10 cellular contexts compared by ENCODE assay signal in the genomic region with DNA sequence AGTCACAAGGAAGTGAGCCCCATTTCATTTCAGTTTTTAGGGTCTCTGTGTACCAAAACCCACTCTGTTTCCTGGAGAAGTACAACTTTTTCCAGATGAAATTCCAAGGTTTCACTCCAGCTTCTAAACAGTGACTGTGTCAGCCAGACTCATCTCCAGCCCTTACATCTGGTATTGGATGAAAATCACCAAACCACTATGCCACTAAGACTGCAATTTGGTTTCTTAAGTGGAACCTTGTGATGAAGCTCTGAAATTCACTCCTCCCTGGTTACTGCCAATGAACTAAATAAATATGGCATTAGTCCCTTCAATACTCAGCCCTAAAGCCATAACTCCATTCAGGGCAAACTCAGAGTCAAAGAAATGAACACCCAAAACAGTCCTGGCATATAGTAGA.
"Had no signal": no experiment of that assay in that cellular context is flagged by ENCODE, and none has a peak within 500 bp of the region (broad histone marks: within the 10 kb centered on the region; RNA-seq: fewer than 3 reads in every experiment).

No MANE protein-coding gene starts in this region.

- H3K27ac ChIP-seq: GM23248, HL-60 had no signal

- H3K9ac ChIP-seq: GM23248 had no signal

- H3K4me1 ChIP-seq: HAP-1 had no signal

- H2AFZ ChIP-seq: GM23248 had no signal

- ATAC-seq: HCT116, HepG2, K562 had no signal

- H3K4me3 ChIP-seq: GM23248, HAP-1, K562 had no signal

- DNase-seq: GM23248, GOT3, H7, HFFc6, KG1 had no signal

- H3K36me3 ChIP-seq: HAP-1 had no signal

- H3K9me3 ChIP-seq: HAP-1 had no signal
